In genomic region chr7:101108330-101108857, GRCh38 we compare ENCODE assay signal across 1 cellular context.
TF ChIP-seq lines count a peak whose summit lies in the region.

No MANE protein-coding gene starts in this region.

TF ChIP-seq in GM12878, 131 proteins besides CTCF, POLR2A, EP300 and RAD21 (continued from another document):
- TF ChIP-seq GABPA (IDR thresholded peaks at IDR 0.05; ENCODE audit: low read depth) (0 out of 2 replicates have a peak, but pooled peaks have one; percentile 14), BHLHE40 (IDR thresholded peaks at IDR 0.05; ENCODE audit: borderline replicate concordance in 1 of 2, low read depth in 2 of 2, low read length in 1 of 2) (peak; percentile 57 to 79; a peak in 3 of 4 replicates), SRF (IDR thresholded peaks at IDR 0.05; ENCODE audit: low read depth in 2 of 2, low read length in 2 of 2) (0 out of 4 replicates have a peak, but pooled peaks of 1 of the 2 experiments have one; percentile 42), TCF12 (IDR thresholded peaks at IDR 0.05; ENCODE audit: low read depth, low read length) (peak; percentile 81), MEF2B (IDR thresholded peaks at IDR 0.05; ENCODE audit: partially characterized antibody, poor library complexity, severe bottlenecking) (peak; percentile 78), STAT1 (conservative IDR thresholded peaks at IDR 0.05) (no peak), MLLT1 (IDR thresholded peaks at IDR 0.05) (peak; percentile 69; the same call in 1 of the 2 replicates), NRF1 (conservative IDR thresholded peaks at IDR 0.05; ENCODE audit: low read depth, low read length) (no peak), CHD1 (IDR thresholded peaks at IDR 0.05; ENCODE audit: low read depth, low read length) (no peak), NFIC (IDR thresholded peaks at IDR 0.05; ENCODE audit: low read depth, low read length) (peak; percentile 59; the same call in 1 of the 2 replicates), FOXK2 (IDR thresholded peaks at IDR 0.05) (no peak), GATAD2B (conservative IDR thresholded peaks at IDR 0.05; ENCODE audit: low read depth) (peak; percentile 63; the same call in 1 of the 2 replicates)
- TF ChIP-seq, protein P1, sequence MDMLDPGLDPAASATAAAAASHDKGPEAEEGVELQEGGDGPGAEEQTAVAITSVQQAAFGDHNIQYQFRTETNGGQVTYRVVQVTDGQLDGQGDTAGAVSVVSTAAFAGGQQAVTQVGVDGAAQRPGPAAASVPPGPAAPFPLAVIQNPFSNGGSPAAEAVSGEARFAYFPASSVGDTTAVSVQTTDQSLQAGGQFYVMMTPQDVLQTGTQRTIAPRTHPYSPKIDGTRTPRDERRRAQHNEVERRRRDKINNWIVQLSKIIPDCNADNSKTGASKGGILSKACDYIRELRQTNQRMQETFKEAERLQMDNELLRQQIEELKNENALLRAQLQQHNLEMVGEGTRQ (IDR thresholded peaks at IDR 0.05; ENCODE audit: borderline replicate concordance, low read depth, low read length) = no peak
